ENCODE assay signal across 13 cellular contexts in the genomic region with DNA sequence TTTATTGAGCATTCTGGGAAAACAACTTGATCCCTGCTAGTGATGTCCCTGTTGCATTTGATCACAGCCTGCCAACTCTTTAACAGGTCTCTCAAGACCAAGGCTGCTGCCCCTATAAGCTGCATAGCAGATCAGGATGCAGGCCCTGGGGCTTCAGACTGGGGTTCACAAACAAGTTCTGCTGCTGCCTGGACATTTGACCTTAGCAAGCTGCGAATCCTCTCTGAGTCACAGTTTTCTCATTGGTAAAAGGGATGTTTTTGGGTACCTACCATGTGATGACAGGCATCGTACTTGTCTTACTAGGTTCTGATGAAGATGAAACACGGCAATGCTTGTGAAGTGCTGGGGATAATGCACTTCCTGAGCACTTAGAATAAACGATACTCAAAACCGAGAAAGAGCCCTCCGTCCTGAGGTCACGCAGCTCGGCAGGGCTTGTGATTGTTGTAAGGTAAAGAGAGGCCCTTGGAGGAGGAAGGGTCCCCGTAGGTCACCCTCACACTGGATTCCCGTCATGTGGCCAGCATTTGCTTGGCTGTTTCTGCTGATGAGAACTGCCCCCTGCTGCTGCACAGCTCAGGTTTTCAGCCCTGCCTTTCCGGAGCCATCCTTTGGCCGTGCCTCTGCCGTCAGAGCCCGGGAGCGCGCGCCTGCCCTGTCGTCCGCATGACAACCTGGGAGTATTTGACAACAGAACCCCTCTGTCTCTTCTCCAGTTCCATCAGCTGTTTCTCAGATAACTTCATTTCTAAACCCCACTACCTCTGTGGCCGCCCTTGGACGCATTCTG. TPM values are rescaled to one million over a fixed set of nuclear protein-coding genes. Genes with fewer than 3 reads are reported as not detected.
DNase-seq lines count a peak whose midpoint lies in the region; ATAC-seq and TF ChIP-seq lines count a peak whose summit lies in the region.
"Had no signal": no experiment of that assay in that cellular context is flagged by ENCODE, and none has a peak within 500 bp of the region (broad histone marks: within the 10 kb centered on the region; RNA-seq: fewer than 3 reads in every experiment).

No MANE protein-coding gene starts in this region.

- intact Hi-C loops in thyroid gland (cut with DNase I): no loop called here

- H3K27ac ChIP-seq in mesodermal cell (ENCODE audit: low read depth, low read length, severe bottlenecking) (peak overlapping the region; percentile 0), thyroid gland (peak overlapping the region in 2 of 3 donors; percentile 60 to 63)
- H3K27ac ChIP-seq: cardiac muscle cell had no signal

- no peak for DNase-seq in NT2/D1 (ENCODE audit: low read depth, low spot score)
- DNase-seq in dermis blood vessel endothelial cell: peak; percentile 35
- DNase-seq in thyroid gland: no peak
- no peak for DNase-seq in activated CD4-positive, alpha-beta T cell treated with anti-CD3 and anti-CD28 coated beads for 1 hour
- no peak for DNase-seq in DMS153 treated with DMSO at 0.1 percent for 48 hours (lab: John Stamatoyannopoulos, UW; ENCODE audit: unreplicated experiment)
- DNase-seq: activated CD4-positive, alpha-beta T cell treated with anti-CD3 and anti-CD28 coated beads, Interleukin-2, amount 10 ng/mL, durations not matched to agents 24 days and 14 days; immature natural killer cell; NCI-H2029; NK-92 treated with Interleukin-12 subunit alpha and Interleukin-12 subunit beta, amount 100 ng/mL, for 24 hours had no signal

- H3K9ac ChIP-seq in NT2/D1 (ENCODE audit: insufficient read length, low read depth): peak overlapping the region; percentile 12

- peaks cover 17% of the 10 kb centered on the region for H3K4me1 ChIP-seq in NT2/D1 (ENCODE audit: insufficient read depth, insufficient read length)
- peaks cover 12% of the 10 kb centered on the region for H3K4me1 ChIP-seq in mesodermal cell (ENCODE audit: control insufficient read depth, insufficient read depth, low read length, poor library complexity, severe bottlenecking)
- H3K4me1 ChIP-seq in thyroid gland: peaks cover 16 to 48% of the 10 kb centered on the region in 2 donors

- TF ChIP-seq CTCF in thyroid gland (IDR thresholded peaks at IDR 0.05): no peak

- H3K9me3 ChIP-seq in NT2/D1 (ENCODE audit: insufficient read depth, low read length) (no peaks in the 10 kb centered on the region), mesodermal cell (ENCODE audit: control insufficient read depth, low read length) (no peaks in the 10 kb centered on the region), thyroid gland (no peaks in the 10 kb centered on the region)

- TF ChIP-seq POLR2A in thyroid gland (IDR thresholded peaks at IDR 0.05): no peak

- whole genome bisulfite sequencing in mesodermal cell (ENCODE audit: insufficient coverage in 2 of 2), 2 experiments: 73 to 78% methylated on average over 19 of the region's 21 CpGs
- 79% methylated on average over 21 of the region's 21 CpGs for WGBS in thyroid gland, 2 donors

- H3K4me3 ChIP-seq in NT2/D1 (ENCODE audit: insufficient read length, low read depth): no peak overlapping the region
- H3K4me3 ChIP-seq in mesodermal cell (ENCODE audit: extremely low read depth, insufficient read depth, low read length, poor library complexity, severe bottlenecking): no peak overlapping the region
- no peak overlapping the region for H3K4me3 ChIP-seq in thyroid gland (replicated peaks in 1 of 3)
- H3K4me3 ChIP-seq: cardiac muscle cell had no signal

- H3K36me3 ChIP-seq in NT2/D1 (ENCODE audit: insufficient read depth, insufficient read length, low read length) (peaks cover 19% of the 10 kb centered on the region), mesodermal cell (ENCODE audit: control insufficient read depth, insufficient read depth, low read length) (peaks cover 9% of the 10 kb centered on the region), thyroid gland (no peaks in the 10 kb centered on the region)
- H3K36me3 ChIP-seq: cardiac muscle cell had no signal

- H3K27me3 ChIP-seq in NT2/D1 (ENCODE audit: insufficient read depth, insufficient read length) (no peaks in the 10 kb centered on the region), thyroid gland (no peaks in the 10 kb centered on the region)
- H3K27me3 ChIP-seq: cardiac muscle cell had no signal

- no peak for ATAC-seq in HG02678 (IDR thresholded peaks at IDR 0.05; ENCODE audit: unreplicated experiment)

RNA-seq across cellular contexts. Expression of a gene that starts 39.1 kb away (rescaled TPM):
- total RNA-seq in dermis blood vessel endothelial cell (70.8 and 125 TPM in 2 replicates), thyroid gland (10 to 100 TPM; 26.9 to 47.5 (median 33.2) TPM)
- polyA plus RNA-seq in mesodermal cell (2013, experiment 1 of 2): 40.8 TPM
- 33.7 TPM for polyA plus RNA-seq in mesodermal cell (2013, experiment 2 of 2)
- polyA plus RNA-seq: IgD-negative memory B cell had no signal
